Comparison of ENCODE assay signal across 1 cellular context in genomic region chr11:64250875-64251721, GRCh38.
A peak's percentile ranks its signal among the peaks of the same experiment; 100 is the strongest.
TF ChIP-seq lines count a peak whose summit lies in the region.

Gene PLCB3, plus strand, starts transcription at chr11:64251530. Its CDS starts 120 bp downstream, at chr11:64251650.

TF ChIP-seq in K562, 482 proteins besides CTCF, POLR2A, EP300 and RAD21 (continued from another document and continues in another):
- TF ChIP-seq, protein P1, sequence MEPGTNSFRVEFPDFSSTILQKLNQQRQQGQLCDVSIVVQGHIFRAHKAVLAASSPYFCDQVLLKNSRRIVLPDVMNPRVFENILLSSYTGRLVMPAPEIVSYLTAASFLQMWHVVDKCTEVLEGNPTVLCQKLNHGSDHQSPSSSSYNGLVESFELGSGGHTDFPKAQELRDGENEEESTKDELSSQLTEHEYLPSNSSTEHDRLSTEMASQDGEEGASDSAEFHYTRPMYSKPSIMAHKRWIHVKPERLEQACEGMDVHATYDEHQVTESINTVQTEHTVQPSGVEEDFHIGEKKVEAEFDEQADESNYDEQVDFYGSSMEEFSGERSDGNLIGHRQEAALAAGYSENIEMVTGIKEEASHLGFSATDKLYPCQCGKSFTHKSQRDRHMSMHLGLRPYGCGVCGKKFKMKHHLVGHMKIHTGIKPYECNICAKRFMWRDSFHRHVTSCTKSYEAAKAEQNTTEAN (CRISPR knock-in tag; IDR thresholded peaks at IDR 0.05) = no peak
- TF ChIP-seq SETDB1 (IDR thresholded peaks at IDR 0.05; ENCODE audit: low read length) (no peak), ZBTB17 (CRISPR knock-in tag; IDR thresholded peaks at IDR 0.05) (no peak), GTF2F1 (IDR thresholded peaks at IDR 0.05; ENCODE audit: low read depth, low read length) (no peak), GABPB1 (CRISPR knock-in tag; IDR thresholded peaks at IDR 0.05) (peak; percentile 64; the same call in 1 of the 2 replicates), RREB1 (CRISPR knock-in tag; IDR thresholded peaks at IDR 0.05) (no peak), HCFC1 (IDR thresholded peaks at IDR 0.05; ENCODE audit: low read depth, low read length) (0 out of 2 replicates have a peak, but pooled peaks have one; percentile 3), FOXJ2 (tag; IDR thresholded peaks at IDR 0.05) (no peak), ZNF384 (IDR thresholded peaks at IDR 0.05; ENCODE audit: low read depth, low read length) (no peak), E2F1 (CRISPR knock-in tag; IDR thresholded peaks at IDR 0.05) (no peak), ADNP (tag; IDR thresholded peaks at IDR 0.05) (no peak), SLC30A9 (CRISPR knock-in tag; IDR thresholded peaks at IDR 0.05) (no peak), SRSF7 (optimal IDR thresholded peaks at IDR 0.05; ENCODE audit: low read depth, low read length) (no peak), THRAP3 (IDR thresholded peaks at IDR 0.05; ENCODE audit: borderline replicate concordance) (no peak), SAP30 (IDR thresholded peaks at IDR 0.05; ENCODE audit: borderline replicate concordance, insufficient read depth, low read depth, low read length, poor library complexity, severe bottlenecking) (no peak), SUPT5H (IDR thresholded peaks at IDR 0.05) (peak; percentile 46; the same call in 1 of the 2 replicates), SMAD4 (CRISPR knock-in tag; conservative IDR thresholded peaks at IDR 0.05) (peak; percentile 59; the same call in 1 of the 2 replicates), NR2C1 (IDR thresholded peaks at IDR 0.05) (no peak), NR2C1 (tag; IDR thresholded peaks at IDR 0.05) (no peak), PHF8 (IDR thresholded peaks at IDR 0.05; ENCODE audit: borderline replicate concordance, low read length) (peak; percentile 77; the same call in 1 of the 2 replicates), GATAD2A (IDR thresholded peaks at IDR 0.05) (peak; percentile 59; the same call in 1 of the 2 replicates), CBX2 (IDR thresholded peaks at IDR 0.05; ENCODE audit: insufficient read depth, low read length, poor library complexity, severe bottlenecking) (no peak), ASH1L (IDR thresholded peaks at IDR 0.05; ENCODE audit: borderline replicate concordance, low read depth, partially characterized antibody) (no peak), EHMT2 (IDR thresholded peaks at IDR 0.05) (no peak), ZNF551 (CRISPR knock-in tag; IDR thresholded peaks at IDR 0.05) (no peak), NELFE (IDR thresholded peaks at IDR 0.05; ENCODE audit: insufficient read depth, insufficient read length) (no peak), USF2 (CRISPR knock-in tag; IDR thresholded peaks at IDR 0.05) (no peak), ZNF740 (CRISPR knock-in tag; IDR thresholded peaks at IDR 0.05) (no peak), ZNF740 (tag; IDR thresholded peaks at IDR 0.05) (no peak; a peak in 1 of 4 replicates), ILF3 (IDR thresholded peaks at IDR 0.05; ENCODE audit: borderline replicate concordance) (no peak), PML (IDR thresholded peaks at IDR 0.05; ENCODE audit: low read length) (no peak), ZNF436 (CRISPR knock-in tag; IDR thresholded peaks at IDR 0.05) (no peak), TBL1XR1 (IDR thresholded peaks at IDR 0.05; ENCODE audit: low read length in 2 of 2) (no peak), ZKSCAN3 (CRISPR knock-in tag; IDR thresholded peaks at IDR 0.05) (no peak), FIP1L1 (IDR thresholded peaks at IDR 0.05; ENCODE audit: low read depth, low read length, poor library complexity, severe bottlenecking) (peak; percentile 14), ZNF77 (CRISPR knock-in tag; IDR thresholded peaks at IDR 0.05) (no peak), RHOXF2B (CRISPR knock-in tag; conservative IDR thresholded peaks at IDR 0.05) (no peak), FOXJ3 (CRISPR knock-in tag; IDR thresholded peaks at IDR 0.05) (no peak), ZFP30 (CRISPR knock-in tag; IDR thresholded peaks at IDR 0.05; ENCODE audit: borderline replicate concordance) (no peak), ZNF699 (CRISPR knock-in tag; IDR thresholded peaks at IDR 0.05; ENCODE audit: insufficient replicate concordance) (no peak), NCOR1 (IDR thresholded peaks at IDR 0.05) (no peak), RBM22 (IDR thresholded peaks at IDR 0.05; ENCODE audit: low read depth, low read length, poor library complexity, severe bottlenecking) (no peak), ZNF174 (CRISPR knock-in tag; IDR thresholded peaks at IDR 0.05) (no peak), POLR2G (IDR thresholded peaks at IDR 0.05; ENCODE audit: low read depth, low read length) (peak; percentile 86)
- TF ChIP-seq, protein P2, sequence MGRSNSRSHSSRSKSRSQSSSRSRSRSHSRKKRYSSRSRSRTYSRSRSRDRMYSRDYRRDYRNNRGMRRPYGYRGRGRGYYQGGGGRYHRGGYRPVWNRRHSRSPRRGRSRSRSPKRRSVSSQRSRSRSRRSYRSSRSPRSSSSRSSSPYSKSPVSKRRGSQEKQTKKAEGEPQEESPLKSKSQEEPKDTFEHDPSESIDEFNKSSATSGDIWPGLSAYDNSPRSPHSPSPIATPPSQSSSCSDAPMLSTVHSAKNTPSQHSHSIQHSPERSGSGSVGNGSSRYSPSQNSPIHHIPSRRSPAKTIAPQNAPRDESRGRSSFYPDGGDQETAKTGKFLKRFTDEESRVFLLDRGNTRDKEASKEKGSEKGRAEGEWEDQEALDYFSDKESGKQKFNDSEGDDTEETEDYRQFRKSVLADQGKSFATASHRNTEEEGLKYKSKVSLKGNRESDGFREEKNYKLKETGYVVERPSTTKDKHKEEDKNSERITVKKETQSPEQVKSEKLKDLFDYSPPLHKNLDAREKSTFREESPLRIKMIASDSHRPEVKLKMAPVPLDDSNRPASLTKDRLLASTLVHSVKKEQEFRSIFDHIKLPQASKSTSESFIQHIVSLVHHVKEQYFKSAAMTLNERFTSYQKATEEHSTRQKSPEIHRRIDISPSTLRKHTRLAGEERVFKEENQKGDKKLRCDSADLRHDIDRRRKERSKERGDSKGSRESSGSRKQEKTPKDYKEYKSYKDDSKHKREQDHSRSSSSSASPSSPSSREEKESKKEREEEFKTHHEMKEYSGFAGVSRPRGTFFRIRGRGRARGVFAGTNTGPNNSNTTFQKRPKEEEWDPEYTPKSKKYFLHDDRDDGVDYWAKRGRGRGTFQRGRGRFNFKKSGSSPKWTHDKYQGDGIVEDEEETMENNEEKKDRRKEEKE (IDR thresholded peaks at IDR 0.05; ENCODE audit: borderline replicate concordance in 1 of 2, control insufficient read depth in 1 of 2, low read depth in 2 of 2, low read length in 1 of 2) = no peak
- TF ChIP-seq, protein P3, sequence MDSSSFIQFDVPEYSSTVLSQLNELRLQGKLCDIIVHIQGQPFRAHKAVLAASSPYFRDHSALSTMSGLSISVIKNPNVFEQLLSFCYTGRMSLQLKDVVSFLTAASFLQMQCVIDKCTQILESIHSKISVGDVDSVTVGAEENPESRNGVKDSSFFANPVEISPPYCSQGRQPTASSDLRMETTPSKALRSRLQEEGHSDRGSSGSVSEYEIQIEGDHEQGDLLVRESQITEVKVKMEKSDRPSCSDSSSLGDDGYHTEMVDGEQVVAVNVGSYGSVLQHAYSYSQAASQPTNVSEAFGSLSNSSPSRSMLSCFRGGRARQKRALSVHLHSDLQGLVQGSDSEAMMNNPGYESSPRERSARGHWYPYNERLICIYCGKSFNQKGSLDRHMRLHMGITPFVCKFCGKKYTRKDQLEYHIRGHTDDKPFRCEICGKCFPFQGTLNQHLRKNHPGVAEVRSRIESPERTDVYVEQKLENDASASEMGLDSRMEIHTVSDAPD (CRISPR knock-in tag; IDR thresholded peaks at IDR 0.05) = no peak
- TF ChIP-seq, protein P4, sequence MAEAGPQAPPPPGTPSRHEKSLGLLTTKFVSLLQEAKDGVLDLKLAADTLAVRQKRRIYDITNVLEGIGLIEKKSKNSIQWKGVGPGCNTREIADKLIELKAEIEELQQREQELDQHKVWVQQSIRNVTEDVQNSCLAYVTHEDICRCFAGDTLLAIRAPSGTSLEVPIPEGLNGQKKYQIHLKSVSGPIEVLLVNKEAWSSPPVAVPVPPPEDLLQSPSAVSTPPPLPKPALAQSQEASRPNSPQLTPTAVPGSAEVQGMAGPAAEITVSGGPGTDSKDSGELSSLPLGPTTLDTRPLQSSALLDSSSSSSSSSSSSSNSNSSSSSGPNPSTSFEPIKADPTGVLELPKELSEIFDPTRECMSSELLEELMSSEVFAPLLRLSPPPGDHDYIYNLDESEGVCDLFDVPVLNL (CRISPR knock-in tag; IDR thresholded peaks at IDR 0.05; ENCODE audit: low read depth) = no peak
- TF ChIP-seq, protein P5, sequence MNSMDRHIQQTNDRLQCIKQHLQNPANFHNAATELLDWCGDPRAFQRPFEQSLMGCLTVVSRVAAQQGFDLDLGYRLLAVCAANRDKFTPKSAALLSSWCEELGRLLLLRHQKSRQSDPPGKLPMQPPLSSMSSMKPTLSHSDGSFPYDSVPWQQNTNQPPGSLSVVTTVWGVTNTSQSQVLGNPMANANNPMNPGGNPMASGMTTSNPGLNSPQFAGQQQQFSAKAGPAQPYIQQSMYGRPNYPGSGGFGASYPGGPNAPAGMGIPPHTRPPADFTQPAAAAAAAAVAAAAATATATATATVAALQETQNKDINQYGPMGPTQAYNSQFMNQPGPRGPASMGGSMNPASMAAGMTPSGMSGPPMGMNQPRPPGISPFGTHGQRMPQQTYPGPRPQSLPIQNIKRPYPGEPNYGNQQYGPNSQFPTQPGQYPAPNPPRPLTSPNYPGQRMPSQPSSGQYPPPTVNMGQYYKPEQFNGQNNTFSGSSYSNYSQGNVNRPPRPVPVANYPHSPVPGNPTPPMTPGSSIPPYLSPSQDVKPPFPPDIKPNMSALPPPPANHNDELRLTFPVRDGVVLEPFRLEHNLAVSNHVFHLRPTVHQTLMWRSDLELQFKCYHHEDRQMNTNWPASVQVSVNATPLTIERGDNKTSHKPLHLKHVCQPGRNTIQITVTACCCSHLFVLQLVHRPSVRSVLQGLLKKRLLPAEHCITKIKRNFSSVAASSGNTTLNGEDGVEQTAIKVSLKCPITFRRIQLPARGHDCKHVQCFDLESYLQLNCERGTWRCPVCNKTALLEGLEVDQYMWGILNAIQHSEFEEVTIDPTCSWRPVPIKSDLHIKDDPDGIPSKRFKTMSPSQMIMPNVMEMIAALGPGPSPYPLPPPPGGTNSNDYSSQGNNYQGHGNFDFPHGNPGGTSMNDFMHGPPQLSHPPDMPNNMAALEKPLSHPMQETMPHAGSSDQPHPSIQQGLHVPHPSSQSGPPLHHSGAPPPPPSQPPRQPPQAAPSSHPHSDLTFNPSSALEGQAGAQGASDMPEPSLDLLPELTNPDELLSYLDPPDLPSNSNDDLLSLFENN (IDR thresholded peaks at IDR 0.05; ENCODE audit: low read depth in 2 of 2, low read length in 2 of 2) = no peak
